In the genomic region with DNA sequence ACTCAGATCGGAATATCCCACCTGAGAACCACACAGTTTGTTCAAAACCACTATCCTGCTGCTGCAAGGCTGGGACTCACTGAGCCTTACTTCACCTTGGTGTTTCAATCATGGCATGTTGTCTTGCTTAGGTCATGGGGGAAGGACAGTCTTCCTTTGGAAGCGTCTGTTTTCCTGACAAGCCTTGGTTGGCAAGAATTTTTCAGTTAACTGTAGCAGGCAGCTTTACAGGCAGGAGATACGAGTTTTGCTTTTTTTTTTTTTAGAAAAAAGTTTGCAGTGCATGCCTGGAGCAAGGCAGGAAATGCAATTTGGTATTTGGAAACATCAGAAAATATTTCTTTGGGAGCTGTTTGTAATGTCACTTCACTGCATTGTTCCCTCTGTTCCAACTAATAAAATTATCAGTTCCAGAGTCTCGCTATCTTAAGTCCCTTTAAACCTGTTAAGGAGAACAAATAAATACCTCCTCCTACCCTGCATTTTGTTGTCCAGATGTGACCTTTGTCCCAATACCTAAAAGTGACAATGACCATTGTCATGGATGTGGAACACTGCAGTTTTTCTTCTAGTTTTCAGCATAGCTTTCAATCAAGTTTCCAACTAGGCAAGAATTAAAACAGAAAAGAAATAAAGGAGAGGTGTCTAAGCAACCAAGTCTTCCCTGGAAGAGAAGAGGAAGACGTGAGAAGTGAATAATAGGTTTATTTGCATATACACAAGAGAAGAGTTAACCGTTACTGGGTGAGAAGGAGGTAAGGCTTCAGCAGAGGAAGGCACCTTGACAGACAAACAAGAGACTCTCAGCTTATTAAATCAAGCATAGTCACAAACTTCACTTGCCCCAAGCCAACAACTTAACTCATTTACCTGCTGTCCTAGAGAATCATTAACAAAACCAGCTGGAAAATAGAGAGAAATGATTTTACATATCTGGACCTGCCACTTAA, we compare ENCODE assay signal across 10 cellular contexts.
DNase-seq lines count a peak whose midpoint lies in the region; ATAC-seq and TF ChIP-seq lines count a peak whose summit lies in the region.
"Had no signal": no experiment of that assay in that cellular context is flagged by ENCODE, and none has a peak within 500 bp of the region (broad histone marks: within the 10 kb centered on the region; RNA-seq: fewer than 3 reads in every experiment).

No MANE protein-coding gene starts in this region.

- H3K27me3 ChIP-seq in CD4-positive, CD25-positive, alpha-beta regulatory T cell (ENCODE audit: control insufficient read depth, insufficient read depth, low read length) = no peaks in the 10 kb centered on the region
- no peaks in the 10 kb centered on the region for H3K27me3 ChIP-seq in sigmoid colon

- intact Hi-C loops in sigmoid colon (cut with DNase I) = no loop called here

- peaks cover 4% of the 10 kb centered on the region for H3K27me3 Mint-ChIP-seq in CD4-positive, CD25-positive, alpha-beta regulatory T cell
- no peaks in the 10 kb centered on the region for H3K27me3 Mint-ChIP-seq in effector memory CD8-positive, alpha-beta T cell

- ATAC-seq in CD4-positive, CD25-positive, alpha-beta regulatory T cell (ENCODE audit: low read depth in 2 of 2) = no peak
- ATAC-seq in left lobe of liver (peak; percentile 22), GM21390 (IDR thresholded peaks at IDR 0.05; ENCODE audit: unreplicated experiment) (no peak)
- no peak for ATAC-seq in effector memory CD8-positive, alpha-beta T cell (replicated peaks)

- no peak overlapping the region for H3K27ac ChIP-seq in CD4-positive, CD25-positive, alpha-beta regulatory T cell (ENCODE audit: insufficient read depth, low read length, poor library complexity, severe bottlenecking)
- H3K27ac ChIP-seq in SK-N-MC (peak overlapping the region; percentile 16; the same call in 1 of the 2 replicates), sigmoid colon (peak overlapping the region; percentile 57 to 72 (median 64))

- peaks cover 0 to 12% (median 6%) of the 10 kb centered on the region in 4 donors for H3K4me1 Mint-ChIP-seq in CD4-positive, CD25-positive, alpha-beta regulatory T cell
- H3K4me1 Mint-ChIP-seq in effector memory CD8-positive, alpha-beta T cell (ENCODE audit: low read depth in 2 of 2) = peaks cover 8% of the 10 kb centered on the region in 2 donors

- H3K9me3 ChIP-seq in CD4-positive, CD25-positive, alpha-beta regulatory T cell (ENCODE audit: control insufficient read depth in 2 of 2, low read length in 2 of 2) = no peaks in the 10 kb centered on the region
- no peaks in the 10 kb centered on the region for H3K9me3 ChIP-seq in SK-N-MC (ENCODE audit: low read depth, low read length)
- H3K9me3 ChIP-seq in sigmoid colon = no peaks in the 10 kb centered on the region

- TF ChIP-seq POLR2A in sigmoid colon (IDR thresholded peaks at IDR 0.05) = no peak

- TF ChIP-seq CTCF in sigmoid colon (IDR thresholded peaks at IDR 0.05) (no peak), GM10266 (IDR thresholded peaks at IDR 0.05; ENCODE audit: control insufficient read depth, insufficient read depth, low read depth, missing control alignments) (no peak)

- H3K4me1 ChIP-seq in CD4-positive, CD25-positive, alpha-beta regulatory T cell (ENCODE audit: control insufficient read depth, insufficient read depth, low read length, poor library complexity, severe bottlenecking) = no peaks in the 10 kb centered on the region
- H3K4me1 ChIP-seq in sigmoid colon = peaks cover 0 to 68% (median 53%) of the 10 kb centered on the region in 4 donors

- 46 to 64% methylated on average over 6 of the region's 6 CpGs for WGBS in sigmoid colon, 2 donors

- peaks cover 30% of the 10 kb centered on the region for H3K36me3 ChIP-seq in CD4-positive, CD25-positive, alpha-beta regulatory T cell (ENCODE audit: control insufficient read depth, insufficient read depth, low read length)
- H3K36me3 ChIP-seq in SK-N-MC (ENCODE audit: insufficient read depth, low read length) = peaks cover 24% of the 10 kb centered on the region; the same call in 1 of the 2 replicates
- peaks cover 4 to 28% (median 22%) of the 10 kb centered on the region in 4 donors for H3K36me3 ChIP-seq in sigmoid colon

- peak overlapping the region in 2 of 3 donors; percentile 21 to 39 for H3K27ac Mint-ChIP-seq in CD4-positive, CD25-positive, alpha-beta regulatory T cell
- peak overlapping the region in 1 of 2 donors; percentile 69 for H3K27ac Mint-ChIP-seq in effector memory CD8-positive, alpha-beta T cell

- H3K9me3 Mint-ChIP-seq in CD4-positive, CD25-positive, alpha-beta regulatory T cell = no peaks in the 10 kb centered on the region
- no peaks in the 10 kb centered on the region for H3K9me3 Mint-ChIP-seq in effector memory CD8-positive, alpha-beta T cell

- DNase-seq in CD4-positive, CD25-positive, alpha-beta regulatory T cell = no peak
- DNase-seq in SK-N-MC (ENCODE audit: low read depth, low spot score) = no peak
- DNase-seq in left lobe of liver (ENCODE audit: low spot score) = no peak
- no peak for DNase-seq in sigmoid colon
- DNase-seq in GM10266 (ENCODE audit: extremely low spot score) = no peak
- no peak for DNase-seq in effector memory CD8-positive, alpha-beta T cell
- no peak for DNase-seq in RPMI8226
- DNase-seq: COR-L47, NCI-H1436 treated with DMSO at 0.1 percent for 48 hours had no signal

- H3K9ac ChIP-seq in SK-N-MC (ENCODE audit: insufficient read length) = no peak overlapping the region

- H3K36me3 Mint-ChIP-seq in CD4-positive, CD25-positive, alpha-beta regulatory T cell = peaks cover 22% of the 10 kb centered on the region
- peaks cover 24% of the 10 kb centered on the region for H3K36me3 Mint-ChIP-seq in effector memory CD8-positive, alpha-beta T cell (ENCODE audit: insufficient read depth)

- TF ChIP-seq EP300 in sigmoid colon (IDR thresholded peaks at IDR 0.05) = no peak

- no peak overlapping the region for H3K4me3 Mint-ChIP-seq in CD4-positive, CD25-positive, alpha-beta regulatory T cell
- H3K4me3 Mint-ChIP-seq in effector memory CD8-positive, alpha-beta T cell = no peak overlapping the region

- no peak overlapping the region for H3K4me3 ChIP-seq in CD4-positive, CD25-positive, alpha-beta regulatory T cell (ENCODE audit: low read depth, low read length)
- peak overlapping the region; percentile 5; the same call in 1 of the 2 replicates for H3K4me3 ChIP-seq in SK-N-MC
- H3K4me3 ChIP-seq in sigmoid colon = no peak overlapping the region
